In genomic region chr1:1182491-1183220, GRCh38 we compare ENCODE assay signal across 14 cellular contexts. TPM values are rescaled to one million over a fixed set of nuclear protein-coding genes. Genes with fewer than 3 reads are reported as not detected.
DNase-seq lines count a peak whose midpoint lies in the region; ATAC-seq and TF ChIP-seq lines count a peak whose summit lies in the region.
"Had no signal": no experiment of that assay in that cellular context is flagged by ENCODE, and none has a peak within 500 bp of the region (broad histone marks: within the 10 kb centered on the region; RNA-seq: fewer than 3 reads in every experiment).

No MANE protein-coding gene starts in this region.

- no peaks in the 10 kb centered on the region; the same call in 1 of the 2 replicates for H3K27me3 ChIP-seq in BE2C
- no peaks in the 10 kb centered on the region for H3K27me3 ChIP-seq in RWPE2 (ENCODE audit: insufficient read depth, poor library complexity, severe bottlenecking)
- H3K27me3 ChIP-seq: thyroid gland had no signal

- no peak for ATAC-seq in RWPE2 (ENCODE audit: low read depth)
- ATAC-seq: gastrocnemius medialis had no signal

- DNase-seq in BE2C (peak; percentile 14), RWPE2 (ENCODE audit: low spot score) (peak; percentile 53), iPS-NIHi11 (ENCODE audit: low spot score) (peak; percentile 37), SHP77 (lab: John Stamatoyannopoulos, UW) (no peak), DMS53 treated with DMSO at 0.1 percent for 48 hours (lab: John Stamatoyannopoulos, UW; ENCODE audit: unreplicated experiment) (no peak), MV-4-11 (lab: John Stamatoyannopoulos, UW) (no peak)
- DNase-seq: activated CD4-positive, alpha-beta T cell treated with anti-CD3 and anti-CD28 coated beads for 1 hour; activated T-cell treated with anti-CD3 and anti-CD28 coated beads for 4 hours; gastrocnemius medialis; GM23248; NCI-H1417 treated with DMSO at 0.1 percent for 48 hours; SW 1271; thyroid gland had no signal

- H3K27ac ChIP-seq in RWPE2 (ENCODE audit: poor library complexity, severe bottlenecking) = no peak overlapping the region
- H3K27ac ChIP-seq: GM23248, thyroid gland had no signal

- H3K4me1 ChIP-seq in BE2C = no peaks in the 10 kb centered on the region; the same call in 1 of the 2 replicates
- H3K4me1 ChIP-seq in RWPE2 (ENCODE audit: insufficient read depth, poor library complexity, severe bottlenecking) = no peaks in the 10 kb centered on the region
- H3K4me1 ChIP-seq: gastrocnemius medialis, thyroid gland had no signal

- H3K36me3 ChIP-seq in BE2C (no peaks in the 10 kb centered on the region), RWPE2 (ENCODE audit: low read depth) (no peaks in the 10 kb centered on the region)
- H3K36me3 ChIP-seq: gastrocnemius medialis, thyroid gland had no signal

- no peak overlapping the region for H3K4me3 ChIP-seq in BE2C (ENCODE audit: low read depth, low read length)
- H3K4me3 ChIP-seq in RWPE2 (ENCODE audit: severe bottlenecking) = no peak overlapping the region
- H3K4me3 ChIP-seq: GM23248, thyroid gland had no signal

- H3K9me3 ChIP-seq in BE2C (no peaks in the 10 kb centered on the region), RWPE2 (ENCODE audit: severe bottlenecking) (no peaks in the 10 kb centered on the region)
- H3K9me3 ChIP-seq: gastrocnemius medialis, thyroid gland had no signal

- TF ChIP-seq CTCF in BE2C (IDR thresholded peaks at IDR 0.05; ENCODE audit: low read depth, low read length) = no peak
- no peak for TF ChIP-seq CTCF in RWPE2 (IDR thresholded peaks at IDR 0.05; ENCODE audit: poor library complexity, severe bottlenecking)

RNA-seq across cellular contexts. Expression of gene TTLL10, which starts 9.0 kb away (rescaled TPM):
- not detected for polyA plus RNA-seq in BE2C (2012; ENCODE audit: insufficient read depth, insufficient read length, low read depth)
- polyA plus RNA-seq: AG04450, GM23248 had no signal

RNA-seq across cellular contexts. Expression of gene TNFRSF18, which starts 23.7 kb away (rescaled TPM):
- not detected for polyA plus RNA-seq in BE2C (2012; ENCODE audit: insufficient read depth, insufficient read length, low read depth)
- polyA plus RNA-seq: GM23248 had no signal

RNA-seq across cellular contexts. Expression of gene TNFRSF4, which starts 31.3 kb away (rescaled TPM):
- polyA plus RNA-seq in BE2C (2012; ENCODE audit: insufficient read depth, insufficient read length, low read depth) = 0.96 TPM
- polyA plus RNA-seq: GM23248 had no signal

RNA-seq across cellular contexts. Expression of gene SDF4, which starts 49.1 kb away (rescaled TPM):
- polyA plus RNA-seq in BE2C (2012; ENCODE audit: insufficient read depth, insufficient read length, low read depth) = 404 TPM

RNA-seq across cellular contexts. Expression of gene B3GALT6, which starts 49.4 kb away (rescaled TPM):
- polyA plus RNA-seq in BE2C (2012; ENCODE audit: insufficient read depth, insufficient read length, low read depth) = 33.8 TPM

Comparison
In these comparisons a context has a peak if more than half of its experiments do, and no peak if none do; other contexts are left out.
1. DNase-seq: peak in BE2C (single experiment), RWPE2 (single experiment) and iPS-NIHi11 (single experiment); none in SHP77 (0 of 2), DMS53 treated with DMSO at 0.1 percent for 48 hours (single experiment) and MV-4-11 (single experiment).